8 cellular contexts compared by ENCODE assay signal in genomic region chr1:229507502-229507901, GRCh38. TPM values are rescaled to one million over a fixed set of nuclear protein-coding genes. Genes with fewer than 3 reads are reported as not detected.
DNase-seq lines count a peak whose midpoint lies in the region; ATAC-seq and TF ChIP-seq lines count a peak whose summit lies in the region.

No MANE protein-coding gene starts in this region.

- no peaks in the 10 kb centered on the region for H3K9me2 ChIP-seq in neural cell (ENCODE audit: insufficient read depth, low read length)

- H3K4me1 Mint-ChIP-seq in dendritic cell treated with granulocyte-macrophage colony-stimulating factor and Interleukin-4, amounts not matched to agents 40 ng/mL and 50 ng/mL, for 4 days (ENCODE audit: low read depth), result peaks cover 12% of the 10 kb centered on the region

- intact Hi-C loops in dendritic cell treated with granulocyte-macrophage colony-stimulating factor and Interleukin-4, amounts not matched to agents 40 ng/mL and 50 ng/mL, for 4 days (cut with micrococcal nuclease), result loop anchor here (5.0 kb wide), 2 partner anchors 165 to 235 kb away; partner anchors contain the start of genes CCSAP and RAB4A

- no peak for TF ChIP-seq CTCF in neural cell (IDR thresholded peaks at IDR 0.05; ENCODE audit: poor library complexity, severe bottlenecking)
- TF ChIP-seq CTCF in GM20000 (IDR thresholded peaks at IDR 0.05; ENCODE audit: extremely low read depth, missing control alignments), result no peak

- H3K4me2 ChIP-seq in neural cell (ENCODE audit: low read length), result peak overlapping the region; percentile 77

- H3K27me3 ChIP-seq in HUES64 (ENCODE audit: insufficient read depth, low read length) (no peaks in the 10 kb centered on the region), neural cell (ENCODE audit: insufficient read depth, low read depth, low read length) (no peaks in the 10 kb centered on the region)

- no peaks in the 10 kb centered on the region for H3F3A ChIP-seq in neural cell (ENCODE audit: insufficient read depth, low read length, poor library complexity, severe bottlenecking)

- H3K36me3 Mint-ChIP-seq in dendritic cell treated with granulocyte-macrophage colony-stimulating factor and Interleukin-4, amounts not matched to agents 40 ng/mL and 50 ng/mL, for 4 days (ENCODE audit: low read depth), result peaks cover 14% of the 10 kb centered on the region

- no peaks in the 10 kb centered on the region for H3K27me3 Mint-ChIP-seq in dendritic cell treated with granulocyte-macrophage colony-stimulating factor and Interleukin-4, amounts not matched to agents 40 ng/mL and 50 ng/mL, for 4 days

- peak overlapping the region; percentile 90 for H3K9ac ChIP-seq in HUES64 (ENCODE audit: low read depth, low read length)
- H3K9ac ChIP-seq in neural cell (ENCODE audit: low read length), result peak overlapping the region; percentile 79

- H3K36me3 ChIP-seq in HUES64 (ENCODE audit: insufficient read depth, low read length) (peaks cover 24% of the 10 kb centered on the region), neural cell (ENCODE audit: insufficient read depth, low read length) (no peaks in the 10 kb centered on the region)

- no peak for TF ChIP-seq EP300 in neural cell (conservative IDR thresholded peaks at IDR 0.05; ENCODE audit: poor library complexity, severe bottlenecking)

- H3K4me1 ChIP-seq in HUES64 (ENCODE audit: insufficient read depth, low read length), result peaks cover 6% of the 10 kb centered on the region; the same call in 1 of the 2 replicates

- WGBS in HUES64, result 33% methylated on average over 5 of the region's 5 CpGs

- peak overlapping the region; percentile 79 for H3K4me3 Mint-ChIP-seq in dendritic cell treated with granulocyte-macrophage colony-stimulating factor and Interleukin-4, amounts not matched to agents 40 ng/mL and 50 ng/mL, for 4 days

- H3K4me3 ChIP-seq in HUES64 (ENCODE audit: low read length) (peak overlapping the region; percentile 87), neural cell (ENCODE audit: low read length) (peak overlapping the region; percentile 76)

- ATAC-seq in GM19324 (IDR thresholded peaks at IDR 0.05; ENCODE audit: low FRiP score, unreplicated experiment), result peak; percentile 4

- peak overlapping the region; percentile 25 for H2AFZ ChIP-seq in neural cell (ENCODE audit: low read depth, low read length)

- H3K27ac ChIP-seq in HUES64 (ENCODE audit: low read depth, low read length) (peak overlapping the region; percentile 96), neural cell (ENCODE audit: low read length) (peak overlapping the region; percentile 95)

- peak overlapping the region; percentile 94 for H3K27ac Mint-ChIP-seq in dendritic cell treated with granulocyte-macrophage colony-stimulating factor and Interleukin-4, amounts not matched to agents 40 ng/mL and 50 ng/mL, for 4 days

- no peaks in the 10 kb centered on the region for H3K9me3 ChIP-seq in HUES64 (ENCODE audit: insufficient read depth, low read depth, low read length)
- no peaks in the 10 kb centered on the region for H3K9me3 ChIP-seq in neural cell (ENCODE audit: low read length)

- no peak for TF ChIP-seq RAD21 in neural cell (conservative IDR thresholded peaks at IDR 0.05)

- peaks cover 16% of the 10 kb centered on the region for H3K79me2 ChIP-seq in neural cell (replicated peaks; ENCODE audit: insufficient read depth, low read length)

- no peaks in the 10 kb centered on the region for H4K20me1 ChIP-seq in neural cell (ENCODE audit: insufficient read depth)

- no peaks in the 10 kb centered on the region for H3K9me3 Mint-ChIP-seq in dendritic cell treated with granulocyte-macrophage colony-stimulating factor and Interleukin-4, amounts not matched to agents 40 ng/mL and 50 ng/mL, for 4 days

- DNase-seq in NCI-H82 (lab: John Stamatoyannopoulos, UW) (no peak), H4 (ENCODE audit: low spot score) (no peak), anterior cingulate cortex (lab: John Stamatoyannopoulos, UW) (no peak), GM20000 (ENCODE audit: low spot score) (no peak)

TF ChIP-seq in neural cell, 6 proteins besides CTCF, POLR2A, EP300 and RAD21:
- TF ChIP-seq EZH2 (IDR thresholded peaks at IDR 0.05; ENCODE audit: borderline replicate concordance, insufficient read depth, low read length, poor library complexity, severe bottlenecking), result no peak
- TF ChIP-seq POLR2AphosphoS5 (IDR thresholded peaks at IDR 0.05), result no peak
- TF ChIP-seq SMC3 (conservative IDR thresholded peaks at IDR 0.05; ENCODE audit: poor library complexity), result no peak
- TF ChIP-seq REST (IDR thresholded peaks at IDR 0.05; ENCODE audit: borderline replicate concordance), result no peak
- TF ChIP-seq MXI1 (conservative IDR thresholded peaks at IDR 0.05; ENCODE audit: poor library complexity, severe bottlenecking), result no peak
- no peak for TF ChIP-seq TAF1 (IDR thresholded peaks at IDR 0.05; ENCODE audit: low read depth)

RNA-seq across cellular contexts. Expression of gene NUP133, which starts 0.6 kb away (rescaled TPM):
- 38.5 TPM for polyA plus RNA-seq in HUES64 (2013, experiment 1 of 2)
- polyA plus RNA-seq in HUES64 (2013, experiment 2 of 2), result 39.7 TPM
- polyA plus RNA-seq in neural cell, result 60.2 and 73.4 TPM in 2 replicates
- polyA minus RNA-seq in neural cell, result 85.7 and 87.5 TPM in 2 replicates
- total RNA-seq in H4 (2014; rRNA removed; shearing (Covaris generic)), result 29.6 and 32.6 TPM in 2 replicates

RNA-seq across cellular contexts. Expression of gene ABCB10, which starts 51.0 kb away (rescaled TPM):
- 8.1 TPM for polyA plus RNA-seq in HUES64 (2013, experiment 1 of 2)
- 8.9 TPM for polyA plus RNA-seq in HUES64 (2013, experiment 2 of 2)
- polyA plus RNA-seq in neural cell, result 27.9 and 31.4 TPM in 2 replicates
- 18.9 and 20.9 TPM in 2 replicates for polyA minus RNA-seq in neural cell
- 8.9 and 13.6 TPM in 2 replicates for total RNA-seq in H4 (2014; rRNA removed; shearing (Covaris generic))
